Comparison of ENCODE assay signal across 26 cellular contexts in genomic region chr13:80462567-80462966, GRCh38.
"Had no signal": no experiment of that assay in that cellular context is flagged by ENCODE, and none has a peak within 500 bp of the region (broad histone marks: within the 10 kb centered on the region; RNA-seq: fewer than 3 reads in every experiment).

No MANE protein-coding gene starts in this region.

- H3K4me1 Mint-ChIP-seq: activated naive CD4-positive, alpha-beta T cell treated with anti-CD3 and anti-CD28 coated beads, Interleukin-2, amount 50 U/mL, for 24 hours; brain; nephron progenitor cell had no signal

- H3K4me1 ChIP-seq: foreskin keratinocyte, lower lobe of right lung, pancreas, psoas muscle, upper lobe of left lung had no signal

- DNase-seq: activated CD4-positive, alpha-beta T cell treated with anti-CD3 and anti-CD28 coated beads for 4 hours; activated CD4-positive, alpha-beta T cell treated with anti-CD3 and anti-CD28 coated beads, Interleukin-2, amount 50 U/mL, for 48 hours; activated CD4-positive, CD25-positive, alpha-beta regulatory T cell; activated gamma-delta T cell treated with Interleukin-2 at 50 U/mL for 16 hours; activated T-cell treated with anti-CD3 and anti-CD28 coated beads, Interleukin-2, amount 50 U/mL, for 72 hours; aorta; effector memory CD4-positive, alpha-beta T cell; foreskin keratinocyte; glutamatergic neuron; lower lobe of right lung; mesendoderm; mucosa of descending colon; nephron progenitor cell; pancreas; psoas muscle; stimulated activated CD4-positive, alpha-beta T cell treated with anti-CD3 and anti-CD28 coated beads, Interleukin-4, amount 100 ng/mL, for 24 hours; stimulated activated naive CD4-positive, alpha-beta T cell treated with Interleukin-2 at 50 U/mL for 16 hours; T-helper 9 cell; upper lobe of left lung had no signal

- H3K27me3 Mint-ChIP-seq: activated naive CD4-positive, alpha-beta T cell treated with anti-CD3 and anti-CD28 coated beads, Interleukin-2, amount 50 U/mL, for 24 hours; brain had no signal

- H3K27me3 ChIP-seq: hepatocyte, pancreas, right atrium auricular region, upper lobe of left lung had no signal

- H3K9me3 Mint-ChIP-seq: activated naive CD4-positive, alpha-beta T cell treated with anti-CD3 and anti-CD28 coated beads, Interleukin-2, amount 50 U/mL, for 24 hours; activated T-cell treated with anti-CD3 and anti-CD28 coated beads, Interleukin-2, amount 50 U/mL, for 72 hours; dendritic cell treated with granulocyte-macrophage colony-stimulating factor and Interleukin-4, amounts not matched to agents 40 ng/mL and 50 ng/mL, for 4 days; immature natural killer cell; nephron progenitor cell had no signal

- H3K4me3 Mint-ChIP-seq: activated naive CD4-positive, alpha-beta T cell treated with anti-CD3 and anti-CD28 coated beads, Interleukin-2, amount 50 U/mL, for 24 hours; activated T-cell treated with anti-CD3 and anti-CD28 coated beads, Interleukin-2, amount 50 U/mL, for 72 hours; brain; dendritic cell treated with granulocyte-macrophage colony-stimulating factor and Interleukin-4, amounts not matched to agents 40 ng/mL and 50 ng/mL, for 4 days; immature natural killer cell; nephron progenitor cell had no signal

- H3K4me3 ChIP-seq: hepatocyte, lower lobe of right lung, mucosa of descending colon, pancreas, psoas muscle, right atrium auricular region, upper lobe of left lung had no signal

- H3K79me2 ChIP-seq: hepatocyte had no signal

- H3K4me2 ChIP-seq: hepatocyte had no signal

- H3K27ac Mint-ChIP-seq: activated naive CD4-positive, alpha-beta T cell treated with anti-CD3 and anti-CD28 coated beads, Interleukin-2, amount 50 U/mL, for 24 hours; activated T-cell treated with anti-CD3 and anti-CD28 coated beads, Interleukin-2, amount 50 U/mL, for 72 hours; brain; dendritic cell treated with granulocyte-macrophage colony-stimulating factor and Interleukin-4, amounts not matched to agents 40 ng/mL and 50 ng/mL, for 4 days; immature natural killer cell; nephron progenitor cell had no signal

- ATAC-seq: activated T-cell treated with anti-CD3 and anti-CD28 coated beads, Interleukin-2, amount 50 U/mL, for 72 hours; foreskin keratinocyte; left lobe of liver; lower lobe of right lung; mucosa of descending colon; pancreas; psoas muscle had no signal

- H3K27ac ChIP-seq: foreskin keratinocyte, hepatocyte, lower lobe of right lung, pancreas, psoas muscle, upper lobe of left lung had no signal

- H2AFZ ChIP-seq: hepatocyte had no signal

- FAIRE-seq: pancreas had no signal
